Comparison of ENCODE assay signal across 17 cellular contexts in the genomic region with DNA sequence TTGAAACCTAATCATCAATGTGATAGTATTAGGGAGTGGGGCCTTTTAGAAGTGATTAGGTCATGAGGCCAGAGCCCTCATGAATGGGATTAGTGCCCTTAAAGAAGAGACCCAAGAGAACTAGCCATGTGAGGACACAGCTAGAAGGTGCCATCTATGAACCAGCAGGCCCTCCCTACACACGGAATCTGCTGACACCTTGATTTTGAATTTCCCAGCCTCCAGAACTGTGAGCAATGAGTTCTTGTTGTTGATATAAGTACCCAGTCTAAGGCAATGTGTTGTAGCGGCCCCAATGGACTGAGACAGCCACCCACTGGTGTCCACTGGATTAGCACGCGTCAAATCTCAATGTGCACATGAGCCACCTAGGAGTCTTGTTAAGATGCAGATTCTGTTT. TPM values are rescaled to one million over a fixed set of nuclear protein-coding genes. Genes with fewer than 3 reads are reported as not detected.
DNase-seq lines count a peak whose midpoint lies in the region; ATAC-seq, FAIRE-seq and TF ChIP-seq lines count a peak whose summit lies in the region.
"Had no signal": no experiment of that assay in that cellular context is flagged by ENCODE, and none has a peak within 500 bp of the region (broad histone marks: within the 10 kb centered on the region; RNA-seq: fewer than 3 reads in every experiment).

No MANE protein-coding gene starts in this region.

- POLR2A ChIA-PET in HepG2 (lab: Yijun Ruan, JAX) (no interaction called here), PC-3 (lab: Charles Lee; ENCODE audit: unreplicated experiment) (no interaction called here), GM12878 (lab: Charles Lee) (interaction anchor here (0.5 kb wide), 1 partner anchor 741 kb away, joined by 4 read pairs; no protein-coding TSS in a partner anchor)

- FAIRE-seq in HepG2 (lab: Jason Lieb, UNC) (no peak), GM12878 (lab: Jason Lieb, UNC) (no peak)
- FAIRE-seq: G401.6 had no signal

- CTCF ChIA-PET in HepG2 (lab: Yijun Ruan, JAX; ENCODE audit: low intra/inter-chr PET ratio, low total read pairs) (no interaction called here), PC-3 (lab: Charles Lee) (no interaction called here), GM12878 (lab: Yijun Ruan, JAX) (no interaction called here)

- no peaks in the 10 kb centered on the region for H3K79me2 ChIP-seq in HepG2 (ENCODE audit: insufficient read depth, low read length)
- H3K79me2 ChIP-seq in PC-3 (ENCODE audit: low read length) = no peaks in the 10 kb centered on the region
- H3K79me2 ChIP-seq in GM12878 (ENCODE audit: control insufficient read depth, insufficient read depth, low read length) = no peaks in the 10 kb centered on the region

- ATAC-seq in HepG2 = no peak
- no peak for ATAC-seq in right lobe of liver
- no peak for ATAC-seq in PC-3
- 0 out of 3 replicates have a peak, but pooled peaks have one; percentile 34 for ATAC-seq in GM12878
- no peak for ATAC-seq in HG02870 (IDR thresholded peaks at IDR 0.05; ENCODE audit: unreplicated experiment)
- ATAC-seq: CD8-positive, alpha-beta T cell; GM23338; HCT116 had no signal

- in situ Hi-C loops in HepG2 (cut with HindIII; ENCODE audit: extremely low pct_ligation_motif_present, low pct_unique_long_range_greater_than_20kb) = no loop called here
- in situ Hi-C loops in GM12878 (cut with MboI) = no loop called here

- no peak overlapping the region for H3K27ac ChIP-seq in HepG2 (ENCODE audit: extremely low read length, insufficient read depth, low read length)
- no peak overlapping the region for H3K27ac ChIP-seq in right lobe of liver
- no peak overlapping the region for H3K27ac ChIP-seq in PC-3 (ENCODE audit: low read length)
- no peak overlapping the region for H3K27ac ChIP-seq in GM12878 (ENCODE audit: control insufficient read depth, insufficient read depth)

- no peak overlapping the region for H2AFZ ChIP-seq in HepG2 (ENCODE audit: low read length)
- no peak overlapping the region for H2AFZ ChIP-seq in PC-3 (ENCODE audit: low read length)
- H2AFZ ChIP-seq in GM12878 (ENCODE audit: control insufficient read depth, low read depth, low read length) = no peak overlapping the region
- H2AFZ ChIP-seq: GM23338 had no signal

- H3K9me3 ChIP-seq in HepG2 (ENCODE audit: low read length) (no peaks in the 10 kb centered on the region), right lobe of liver (no peaks in the 10 kb centered on the region), PC-3 (ENCODE audit: low read length) (no peaks in the 10 kb centered on the region), GM12878 (replicated peaks; ENCODE audit: control insufficient read depth, insufficient read depth, low read length) (no peaks in the 10 kb centered on the region; the same call in 2 of the 3 replicates)
- H3K9me3 ChIP-seq: Caco-2 had no signal

- TF ChIP-seq CTCF in HepG2 (CRISPR knock-in tag; IDR thresholded peaks at IDR 0.05) (peak; percentile 25), right lobe of liver (IDR thresholded peaks at IDR 0.05) (no peak), PC-3 (conservative IDR thresholded peaks at IDR 0.05; ENCODE audit: low read depth, low read length) (0 out of 2 replicates have a peak, but pooled peaks have one; percentile 16), GM12878 (IDR thresholded peaks at IDR 0.05 in 2 of 3, conservative IDR thresholded peaks at IDR 0.05 in 1 of 3; ENCODE audit: control insufficient read depth in 2 of 3, extremely low read depth in 1 of 3, insufficient read depth in 1 of 3, low read depth in 3 of 3, low read length in 3 of 3) (no peak)

- H3K4me3 ChIP-seq in HepG2 (replicated peaks in 1 of 3; ENCODE audit: insufficient read depth in 1 of 3, low read depth in 2 of 3, low read length in 3 of 3) (no peak overlapping the region), right lobe of liver (no peak overlapping the region), PC-3 (ENCODE audit: low read length) (no peak overlapping the region), GM12878 (no peak overlapping the region)
- H3K4me3 ChIP-seq: GM23338 had no signal

- no peak for TF ChIP-seq RAD21 in HepG2 (CRISPR knock-in tag; IDR thresholded peaks at IDR 0.05)
- TF ChIP-seq RAD21 in GM12878 (IDR thresholded peaks at IDR 0.05; ENCODE audit: insufficient read depth, low read depth, low read length) = no peak

- no peaks in the 10 kb centered on the region for H3K27me3 ChIP-seq in HepG2 (ENCODE audit: control insufficient read depth in 1 of 2, insufficient read depth in 2 of 2, low read length in 2 of 2)
- no peaks in the 10 kb centered on the region for H3K27me3 ChIP-seq in right lobe of liver
- H3K27me3 ChIP-seq in PC-3 (ENCODE audit: low read length) = no peaks in the 10 kb centered on the region
- no peaks in the 10 kb centered on the region for H3K27me3 ChIP-seq in GM12878 (replicated peaks in 1 of 2; ENCODE audit: control insufficient read depth in 2 of 2, insufficient read depth in 2 of 2, low read length in 1 of 2)

- no peaks in the 10 kb centered on the region for H3F3A ChIP-seq in PC-3 (ENCODE audit: low read length, unreplicated experiment)

- TF ChIP-seq EP300 in HepG2 (IDR thresholded peaks at IDR 0.05; ENCODE audit: low read depth in 2 of 2, low read length in 2 of 2) (no peak), HepG2 (CRISPR knock-in tag; IDR thresholded peaks at IDR 0.05; ENCODE audit: borderline replicate concordance) (no peak), GM12878 (IDR thresholded peaks at IDR 0.05; ENCODE audit: borderline replicate concordance in 1 of 2, control insufficient read depth in 1 of 2, low read depth in 2 of 2, low read length in 2 of 2) (no peak)

- TF ChIP-seq POLR2A in HepG2 (IDR thresholded peaks at IDR 0.05; ENCODE audit: insufficient read depth in 1 of 2, low read depth in 2 of 2, low read length in 2 of 2) (no peak), right lobe of liver (IDR thresholded peaks at IDR 0.05) (no peak), GM12878 (IDR thresholded peaks at IDR 0.05; ENCODE audit: low read depth, low read length) (no peak)

- RAD21 ChIA-PET in GM12878 (lab: Charles Lee; ENCODE audit: unreplicated experiment) = no interaction called here

- H3K9ac ChIP-seq in HepG2 (ENCODE audit: insufficient read depth, low read depth, low read length) (no peak overlapping the region), PC-3 (ENCODE audit: low read length) (no peak overlapping the region), GM12878 (ENCODE audit: control insufficient read depth, insufficient read depth, low read length) (no peak overlapping the region)

- BruUV-seq in HepG2 (replicated peaks; lab: Mats Ljungman, UMichigan) (no TSS peak), PC-3 (replicated peaks; lab: Mats Ljungman, UMichigan) (no TSS peak), GM12878 (replicated peaks; lab: Mats Ljungman, UMichigan) (no TSS peak)

- no CpG with 5 or more reads among the region's 4 CpGs for WGBS in HepG2 (ENCODE audit: low lambda C conversion rate)
- WGBS in right lobe of liver (ENCODE audit: insufficient coverage, low coverage, low lambda C conversion rate, missing lambda C conversion rate) = no CpG with 5 or more reads among the region's 4 CpGs
- 40% methylated on average over 4 of the region's 4 CpGs for WGBS in GM12878 (ENCODE audit: insufficient coverage, insufficient replicate concordance, low lambda C conversion rate, missing lambda C conversion rate)

- SMC1A ChIA-PET in GM12878 (lab: Charles Lee; ENCODE audit: uncharacterized antibody, unreplicated experiment) = no interaction called here

- H3K4me2 ChIP-seq in HepG2 (ENCODE audit: low read depth, low read length) (no peak overlapping the region), PC-3 (ENCODE audit: low read length) (no peak overlapping the region), GM12878 (ENCODE audit: control insufficient read depth, insufficient read depth) (no peak overlapping the region)
- H3K4me2 ChIP-seq: GM23338 had no signal

- intact Hi-C loops in HepG2 (cut with micrococcal nuclease; ENCODE audit: unreplicated experiment) = no loop called here
- intact Hi-C loops in right lobe of liver (cut with DNase I) = no loop called here
- intact Hi-C loops in PC-3 (cut with micrococcal nuclease) = no loop called here
- intact Hi-C loops in GM12878 (cut with micrococcal nuclease; ENCODE audit: unreplicated experiment) = no loop called here

- H3K4me1 ChIP-seq in HepG2 (ENCODE audit: insufficient read depth, low read length) = no peaks in the 10 kb centered on the region
- H3K4me1 ChIP-seq in right lobe of liver = peaks cover 0 to 6% (median 0%) of the 10 kb centered on the region in 4 donors
- H3K4me1 ChIP-seq in PC-3 (ENCODE audit: insufficient read depth, low read length) = peaks cover 10% of the 10 kb centered on the region; the same call in 1 of the 2 replicates
- no peaks in the 10 kb centered on the region for H3K4me1 ChIP-seq in GM12878 (ENCODE audit: control insufficient read depth, insufficient read depth, low read length)
- H3K4me1 ChIP-seq: Caco-2 had no signal

- no peaks in the 10 kb centered on the region for H3K9me2 ChIP-seq in PC-3 (replicated peaks; ENCODE audit: low read length)

- no peaks in the 10 kb centered on the region for H4K20me1 ChIP-seq in HepG2 (ENCODE audit: insufficient read depth, low read length)
- H4K20me1 ChIP-seq in PC-3 (ENCODE audit: low read length) = no peaks in the 10 kb centered on the region
- H4K20me1 ChIP-seq in GM12878 (ENCODE audit: control insufficient read depth, insufficient read depth) = no peaks in the 10 kb centered on the region

- DNase-seq in HepG2 (ENCODE audit: low spot score) = no peak
- DNase-seq in right lobe of liver = no peak
- DNase-seq in PC-3 = no peak
- no peak for DNase-seq in GM12878 (ENCODE audit: low read depth, low spot score)
- DNase-seq in CD1c-positive myeloid dendritic cell (ENCODE audit: extremely low spot score) = no peak
- DNase-seq: 8988T; C1 segment of cervical spinal cord; Caco-2; CD4-positive, CD25-positive, alpha-beta regulatory T cell; CD8-positive, alpha-beta T cell; DMS153; DMS79 treated with DMSO at 0.1 percent for 48 hours; H9 had no signal

- H3K36me3 ChIP-seq in HepG2 (replicated peaks in 1 of 2; ENCODE audit: control insufficient read depth in 1 of 2, insufficient read depth in 2 of 2, low read length in 2 of 2) = no peaks in the 10 kb centered on the region
- H3K36me3 ChIP-seq in right lobe of liver = no peaks in the 10 kb centered on the region
- no peaks in the 10 kb centered on the region for H3K36me3 ChIP-seq in PC-3 (ENCODE audit: low read depth, low read length)
- no peaks in the 10 kb centered on the region for H3K36me3 ChIP-seq in GM12878 (ENCODE audit: control insufficient read depth in 2 of 2, insufficient read depth in 2 of 2, low read length in 1 of 2)

RNA-seq across cellular contexts. Expression of a gene that starts 8.4 kb away (rescaled TPM):
- not detected in 2 replicates for total RNA-seq in HepG2 (2016; rRNA removed; fragmentation: Illumina TruSeq; extraction: Trizol)
- not detected in 2 replicates for total RNA-seq in HepG2 (2016; cell fraction: cytosol; rRNA removed; fragmentation: Illumina TruSeq; extraction: Trizol; ENCODE audit: low read depth)
- not detected in 2 replicates for total RNA-seq in HepG2 (2016; cell fraction: insoluble cytoplasmic fraction; rRNA removed; fragmentation: Illumina TruSeq; extraction: Trizol)
- total RNA-seq in HepG2 (2016; cell fraction: membrane; rRNA removed; fragmentation: Illumina TruSeq; extraction: Trizol) = not detected in 2 replicates
- total RNA-seq in HepG2 (2016; cell fraction: nucleus; rRNA removed; fragmentation: Illumina TruSeq; extraction: Trizol) = not detected in 2 replicates
- not detected in 2 replicates for polyA plus RNA-seq in HepG2 (2011; rRNA removed)
- polyA plus RNA-seq in HepG2 (2011; cell fraction: cytosol; rRNA removed) = not detected in 2 replicates
- not detected in 2 replicates for polyA plus RNA-seq in HepG2 (2011; cell fraction: nucleus; rRNA removed)
- 0.05 TPM in 1 of 2 replicates, not detected in the other for polyA plus RNA-seq in HepG2 (2012)
- not detected in 2 replicates for polyA plus RNA-seq in HepG2 (2016; cell fraction: cytosol; fragmentation: Illumina TruSeq; extraction: Trizol; ENCODE audit: low read depth)
- not detected in 2 replicates for polyA plus RNA-seq in HepG2 (2016; cell fraction: insoluble cytoplasmic fraction; fragmentation: Illumina TruSeq; extraction: Trizol; ENCODE audit: low read depth)
- polyA plus RNA-seq in HepG2 (2016; cell fraction: membrane; fragmentation: Illumina TruSeq; extraction: Trizol; ENCODE audit: low read depth) = not detected in 2 replicates
- not detected in 2 replicates for polyA plus RNA-seq in HepG2 (2016; cell fraction: nucleus; fragmentation: Illumina TruSeq; extraction: Trizol; ENCODE audit: insufficient read depth, low read depth)
- polyA minus RNA-seq in HepG2 (2011; rRNA and poly(A)+ RNA removed; ENCODE audit: low replicate concordance) = 2.8 TPM in 1 of 2 replicates, not detected in the other
- polyA minus RNA-seq in HepG2 (2011; cell fraction: cytosol; rRNA and poly(A)+ RNA removed) = not detected in 2 replicates
- polyA minus RNA-seq in HepG2 (2011; cell fraction: nucleus; rRNA and poly(A)+ RNA removed) = not detected in 2 replicates
- total RNA-seq in right lobe of liver = 1 to 10 TPM in 4 of 6 experiments, under 1 TPM in 2; 0.53 to 3.5 (median 2.1) TPM
- 1.1 and 1.4 TPM in 2 replicates for total RNA-seq in PC-3 (2014; rRNA removed)
- total RNA-seq in GM12878 (2013; cell fraction: nucleolus; rRNA removed) = not detected in 2 replicates
- total RNA-seq in GM12878 (2014; rRNA removed) = not detected in 2 replicates
- total RNA-seq in GM12878 (2014; rRNA removed; fragmentation: Illumina TruSeq; extraction: Trizol) = not detected in 2 replicates
- 0.03 TPM in 1 of 2 replicates, not detected in the other for total RNA-seq in GM12878 (2021)
- polyA plus RNA-seq in GM12878 (2011; ENCODE audit: low read depth) = not detected
- polyA plus RNA-seq in GM12878 (2011; rRNA removed) = 0.29 and 0.36 TPM in 2 replicates
- polyA plus RNA-seq in GM12878 (2011; cell fraction: cytosol; rRNA removed) = 0.20 and 0.25 TPM in 2 replicates
- 0.34 and 0.82 TPM in 2 replicates for polyA plus RNA-seq in GM12878 (2011; cell fraction: nucleus; rRNA removed)
- polyA plus RNA-seq in GM12878 (2012) = 0.03 TPM in 1 of 2 replicates, not detected in the other
- 0.06 TPM in 1 of 2 replicates, not detected in the other for polyA plus RNA-seq in GM12878 (2014; fragmentation: Illumina TruSeq; extraction: Trizol)
- polyA plus RNA-seq in GM12878 (2014; fragmentation: Nextera tagmentation; extraction: Ambion mirVana) = under 1 TPM; 0.02 to 0.05 TPM
- 0.03 TPM in 1 of 2 replicates, not detected in the other for polyA plus RNA-seq in GM12878 (2014; rRNA removed)
- polyA plus RNA-seq in GM12878 (2016; fragmentation: Nextera tagmentation; extraction: Ambion mirVana) = under 1 TPM; 0.03 to 0.18 TPM
- polyA minus RNA-seq in GM12878 (2011; rRNA and poly(A)+ RNA removed) = 0.22 and 0.26 TPM in 2 replicates
- polyA minus RNA-seq in GM12878 (2011; cell fraction: cytosol; rRNA and poly(A)+ RNA removed) = not detected in 2 replicates
- 0.19 and 0.24 TPM in 2 replicates for polyA minus RNA-seq in GM12878 (2011; cell fraction: nucleus; rRNA and poly(A)+ RNA removed)
- total RNA-seq: Caco-2; CD4-positive, CD25-positive, alpha-beta regulatory T cell; CD8-positive, alpha-beta T cell had no signal
- polyA plus RNA-seq: CD4-positive, CD25-positive, alpha-beta regulatory T cell had no signal

Comparison
In these comparisons a context has a peak if more than half of its experiments do, and no peak if none do; other contexts are left out.
1. CTCF ChIP-seq: peak in HepG2 (single experiment) and PC-3 (single experiment); none in right lobe of liver (0 of 4) and GM12878 (0 of 3).